9 cellular contexts compared by ENCODE assay signal in genomic region chr22:21569459-21570161, GRCh38. TPM values are rescaled to one million over a fixed set of nuclear protein-coding genes. Genes with fewer than 3 reads are reported as not detected.
A peak's percentile ranks its signal among the peaks of the same experiment; 100 is the strongest.
DNase-seq lines count a peak whose midpoint lies in the region; ATAC-seq and TF ChIP-seq lines count a peak whose summit lies in the region.
"Had no signal": no experiment of that assay in that cellular context is flagged by ENCODE, and none has a peak within 500 bp of the region (broad histone marks: within the 10 kb centered on the region; RNA-seq: fewer than 3 reads in every experiment).

No MANE protein-coding gene starts in this region.

- no peak overlapping the region for H2AFZ ChIP-seq in HCT116 (ENCODE audit: low read depth, low read length, poor library complexity, severe bottlenecking)

- no peak for ATAC-seq in HCT116
- no peak for ATAC-seq in lower lobe of right lung
- no peak for ATAC-seq in HG03378 (IDR thresholded peaks at IDR 0.05; ENCODE audit: unreplicated experiment)
- ATAC-seq in GM18907 (IDR thresholded peaks at IDR 0.05; ENCODE audit: unreplicated experiment) = no peak

- H3K4me2 ChIP-seq in HCT116 (ENCODE audit: low read length) = peak overlapping the region; percentile 87

- TF ChIP-seq POLR2A in HCT116 (IDR thresholded peaks at IDR 0.05; ENCODE audit: borderline replicate concordance, extremely low read depth, insufficient read depth, insufficient read length) = no peak

- H3K36me3 Mint-ChIP-seq in activated CD4-positive, alpha-beta memory T cell treated with anti-CD3 and anti-CD28 coated beads for 36 hours = peaks cover 20% of the 10 kb centered on the region

- no peaks in the 10 kb centered on the region for H3K27me3 Mint-ChIP-seq in activated CD4-positive, alpha-beta memory T cell treated with anti-CD3 and anti-CD28 coated beads for 36 hours

- DNase-seq in AG04450 (ENCODE audit: low read depth, low spot score) = no peak
- DNase-seq in HCT116 (ENCODE audit: low read depth, low spot score) = no peak
- no peak for DNase-seq in activated CD4-positive, alpha-beta memory T cell treated with anti-CD3 and anti-CD28 coated beads for 36 hours
- DNase-seq in lower lobe of right lung = no peak
- DNase-seq in HPDE6-E6E7 (ENCODE audit: extremely low spot score) = no peak
- DNase-seq in NK-92 treated with Interleukin-12 subunit alpha and Interleukin-12 subunit beta, amount 100 ng/mL, for 24 hours (lab: John Stamatoyannopoulos, UW) = no peak
- DNase-seq: activated CD4-positive, CD25-positive, alpha-beta regulatory T cell treated with anti-CD3 and anti-CD28 coated beads, Interleukin-2, amount 50 U/mL, for 72 hours had no signal

- peak overlapping the region; percentile 53 for H3K27ac Mint-ChIP-seq in activated CD4-positive, alpha-beta memory T cell treated with anti-CD3 and anti-CD28 coated beads for 36 hours

- H3K9me3 Mint-ChIP-seq in activated CD4-positive, alpha-beta memory T cell treated with anti-CD3 and anti-CD28 coated beads for 36 hours = no peaks in the 10 kb centered on the region

- POLR2A ChIA-PET in AG04450 (lab: Yijun Ruan, JAX) (interaction anchor here (1.1 kb wide), 1 partner anchor 10 kb away, joined by 4 read pairs; no protein-coding TSS in a partner anchor), HCT116 (lab: Charles Lee) (no interaction called here)
- POLR2A ChIA-PET in activated CD4-positive, alpha-beta memory T cell treated with anti-CD3 and anti-CD28 coated beads for 36 hours (lab: Charles Lee) = interaction anchor here (1.1 to 2.6 kb wide), 3 partner anchors 18 to 59 kb away, joined by 3 to 12 read pairs (median 3); partner anchors contain the start of gene YDJC

- H3K4me1 ChIP-seq in HCT116 (ENCODE audit: control insufficient read depth in 1 of 2, insufficient read depth in 2 of 2, low read length in 2 of 2) (peaks cover 41 to 80% of the 10 kb centered on the region in 2 experiments), lower lobe of right lung (peaks cover 58% of the 10 kb centered on the region)

- peak overlapping the region; percentile 94 for H3K4me3 Mint-ChIP-seq in activated CD4-positive, alpha-beta memory T cell treated with anti-CD3 and anti-CD28 coated beads for 36 hours

- H3K27ac ChIP-seq in AG04450 (ENCODE audit: low read depth, low read length) (no peak overlapping the region), HCT116 (ENCODE audit: low read depth, low read length) (no peak overlapping the region), lower lobe of right lung (no peak overlapping the region)

- H3K79me2 ChIP-seq in HCT116 (ENCODE audit: insufficient read depth, low read length) = peaks cover 71% of the 10 kb centered on the region

- H4K20me1 ChIP-seq in HCT116 (ENCODE audit: insufficient read depth) = peaks cover 38% of the 10 kb centered on the region; the same call in 1 of the 2 replicates

- no peaks in the 10 kb centered on the region for H3K27me3 ChIP-seq in AG04450 (ENCODE audit: control insufficient read depth, insufficient read depth, low read length)
- no peaks in the 10 kb centered on the region for H3K27me3 ChIP-seq in HCT116 (ENCODE audit: insufficient read depth, low read length)
- no peaks in the 10 kb centered on the region for H3K27me3 ChIP-seq in lower lobe of right lung (ENCODE audit: low read depth)

- TF ChIP-seq RAD21 in HCT116 (IDR thresholded peaks at IDR 0.05; ENCODE audit: low read depth) = no peak

- peak overlapping the region; percentile 86 for H3K9ac ChIP-seq in HCT116 (ENCODE audit: low read length)

- TSS peak; percentile 45 for BruUV-seq in HCT116 (replicated peaks; lab: Mats Ljungman, UMichigan)

- H3K4me1 Mint-ChIP-seq in activated CD4-positive, alpha-beta memory T cell treated with anti-CD3 and anti-CD28 coated beads for 36 hours (ENCODE audit: low read depth) = peaks cover 62% of the 10 kb centered on the region

- RAD21 ChIA-PET in HCT116 (lab: Charles Lee; ENCODE audit: low non-redundant PET in 1 of 2, low total read pairs in 2 of 2, uncharacterized antibody in 2 of 2, unreplicated experiment in 2 of 2) = no interaction called here

- intact Hi-C loops in HCT116 (cut with micrococcal nuclease) = no loop called here
- intact Hi-C loops in activated CD4-positive, alpha-beta memory T cell treated with anti-CD3 and anti-CD28 coated beads for 36 hours (cut with micrococcal nuclease) = loop anchor here (2.0 kb wide), 1 partner anchor 61 kb away; the partner anchor contains the start of gene YDJC
- intact Hi-C loops in lower lobe of right lung (cut with DNase I) = no loop called here

- H3K9me3 ChIP-seq in AG04450 (ENCODE audit: control insufficient read depth, insufficient read depth, low read length) = no peaks in the 10 kb centered on the region; the same call in 1 of the 2 replicates
- no peaks in the 10 kb centered on the region for H3K9me3 ChIP-seq in HCT116 (ENCODE audit: control insufficient read depth in 1 of 2, insufficient read depth in 1 of 2, low read depth in 1 of 2, low read length in 2 of 2)
- no peaks in the 10 kb centered on the region for H3K9me3 ChIP-seq in lower lobe of right lung

- H3K4me3 ChIP-seq in AG04450 (ENCODE audit: low read depth, low read length) = peak overlapping the region; percentile 87
- peak overlapping the region in 1 of 2 experiments; percentile 96; a peak in 2 of 4 replicates for H3K4me3 ChIP-seq in HCT116 (replicated peaks in 1 of 2; ENCODE audit: low read depth in 1 of 2, low read length in 2 of 2)
- H3K4me3 ChIP-seq in lower lobe of right lung = peak overlapping the region; percentile 95

- H3K36me3 ChIP-seq in HCT116 (ENCODE audit: control insufficient read depth in 1 of 2, insufficient read depth in 2 of 2, low read length in 2 of 2) = peaks cover 2 to 4% of the 10 kb centered on the region in 2 experiments; a peak in 1 of 4 replicates
- H3K36me3 ChIP-seq in lower lobe of right lung = no peaks in the 10 kb centered on the region

- CTCF ChIA-PET in AG04450 (lab: Charles Lee) (interaction anchor here (0.6 to 1.1 kb wide), 2 partner anchors 61 to 652 kb away, joined by 3 read pairs; partner anchors contain the start of gene CRKL), HCT116 (lab: Charles Lee) (interaction anchor here (1.5 kb wide), 1 partner anchor 60 kb away, joined by 3 read pairs; no protein-coding TSS in a partner anchor)
- CTCF ChIA-PET in activated CD4-positive, alpha-beta memory T cell treated with anti-CD3 and anti-CD28 coated beads for 36 hours (lab: Charles Lee) = interaction anchor here (1.1 to 2.2 kb wide), 2 partner anchors 60 to 77 kb away, joined by 4 to 11 read pairs; no protein-coding TSS in a partner anchor

- H3K9me2 ChIP-seq in HCT116 (ENCODE audit: insufficient read depth) = no peaks in the 10 kb centered on the region

- no peak for TF ChIP-seq CTCF in AG04450 (IDR thresholded peaks at IDR 0.05; ENCODE audit: low read depth, low read length)
- no peak for TF ChIP-seq CTCF in HCT116 (IDR thresholded peaks at IDR 0.05 in 2 of 3, conservative IDR thresholded peaks at IDR 0.05 in 1 of 3; ENCODE audit: borderline replicate concordance in 1 of 3, insufficient read depth in 1 of 3, low read depth in 2 of 3, low read length in 2 of 3)
- TF ChIP-seq CTCF in lower lobe of right lung (IDR thresholded peaks at IDR 0.05) = no peak

TF ChIP-seq in HCT116, 20 proteins besides CTCF, POLR2A, EP300 and RAD21 (continues in another document):
- TF ChIP-seq POLR2AphosphoS5 (IDR thresholded peaks at IDR 0.05; ENCODE audit: low read depth, low read length) = no peak
- no peak for TF ChIP-seq SIN3A (IDR thresholded peaks at IDR 0.05; ENCODE audit: low read depth)
- no peak for TF ChIP-seq SRF (IDR thresholded peaks at IDR 0.05; ENCODE audit: low read depth)
- TF ChIP-seq TCF7L2 (IDR thresholded peaks at IDR 0.05; ENCODE audit: borderline replicate concordance, extremely low read depth, insufficient read depth, insufficient read length) = no peak
- no peak for TF ChIP-seq CBX3 (IDR thresholded peaks at IDR 0.05; ENCODE audit: low read depth)
- TF ChIP-seq REST (IDR thresholded peaks at IDR 0.05; ENCODE audit: low read depth) = no peak
- TF ChIP-seq ZFX (IDR thresholded peaks at IDR 0.05) = no peak
- TF ChIP-seq ZNF274 (IDR thresholded peaks at IDR 0.05; ENCODE audit: low read depth, low read length) = no peak
- no peak for TF ChIP-seq EZH2 (IDR thresholded peaks at IDR 0.05)
- TF ChIP-seq SP1 (IDR thresholded peaks at IDR 0.05; ENCODE audit: low read depth) = no peak
- TF ChIP-seq EGR1 (IDR thresholded peaks at IDR 0.05; ENCODE audit: low read depth) = no peak

RNA-seq across cellular contexts. Expression of gene UBE2L3, which starts 2.1 kb away (rescaled TPM):
- 72.7 and 77.2 TPM in 2 replicates for polyA plus RNA-seq in AG04450 (2011; rRNA removed)
- 47.8 and 51.0 TPM in 2 replicates for polyA minus RNA-seq in AG04450 (2011; rRNA and poly(A)+ RNA removed)
- 55.6 TPM for total RNA-seq in HCT116 (2021; ENCODE audit: unreplicated experiment)
- polyA plus RNA-seq in HCT116 (2012) = 27.8 and 39.1 TPM in 2 replicates
- 10 to 100 TPM; 52.4 to 53.1 TPM for total RNA-seq in activated CD4-positive, alpha-beta memory T cell treated with anti-CD3 and anti-CD28 coated beads for 36 hours
- total RNA-seq in lower lobe of right lung = 47.9 TPM

RNA-seq across cellular contexts. Expression of gene RIMBP3C, which starts 18.3 kb away (rescaled TPM):
- polyA plus RNA-seq in AG04450 (2011; rRNA removed) = not detected in 2 replicates
- 0.09 and 0.37 TPM in 2 replicates for polyA minus RNA-seq in AG04450 (2011; rRNA and poly(A)+ RNA removed)
- total RNA-seq in HCT116 (2021; ENCODE audit: unreplicated experiment) = 0.15 TPM
- polyA plus RNA-seq in HCT116 (2012) = 0.03 and 0.06 TPM in 2 replicates
- total RNA-seq in activated CD4-positive, alpha-beta memory T cell treated with anti-CD3 and anti-CD28 coated beads for 36 hours = under 1 TPM in 1 of 2 experiments, not detected in 1; 0.46 TPM
- total RNA-seq in lower lobe of right lung = 0.47 TPM
